ENCODE assay signal across 25 cellular contexts in the genomic region with DNA sequence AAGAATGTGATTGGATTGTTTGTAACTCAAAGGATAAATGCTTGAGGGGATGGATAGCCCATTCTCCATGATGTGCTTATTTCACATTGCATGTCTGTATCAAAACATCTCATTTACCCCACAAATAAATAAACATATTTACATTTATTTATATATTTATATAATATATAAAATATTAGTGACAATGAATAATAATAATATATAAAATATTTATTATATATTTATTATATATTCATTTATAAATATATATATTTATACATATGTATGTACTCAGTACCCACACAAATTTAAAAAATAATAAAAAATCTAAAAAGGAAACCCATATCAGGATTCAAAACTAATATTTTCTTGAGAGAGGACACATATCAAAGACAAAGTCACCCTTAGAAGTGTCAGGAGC.
"Had no signal": no experiment of that assay in that cellular context is flagged by ENCODE, and none has a peak within 500 bp of the region (broad histone marks: within the 10 kb centered on the region; RNA-seq: fewer than 3 reads in every experiment).

No MANE protein-coding gene starts in this region.

- H3K27ac ChIP-seq: hepatocyte, left ventricle myocardium inferior, neural progenitor cell, neutrophil, spleen, suprapubic skin, thoracic aorta, tibial artery, upper lobe of right lung had no signal

- FAIRE-seq: urothelium cell line had no signal

- H3K9me3 ChIP-seq: left ventricle myocardium inferior, neutrophil, spleen, suprapubic skin, thoracic aorta, tibial artery, upper lobe of right lung had no signal

- H3K4me3 ChIP-seq: hepatocyte, left ventricle myocardium inferior, lung, neural progenitor cell, skin epidermis, spleen, suprapubic skin, thoracic aorta, tibial artery, upper lobe of right lung had no signal

- H3K4me1 ChIP-seq: neural progenitor cell, spleen, tibial artery, upper lobe of right lung had no signal

- H3K36me3 ChIP-seq: left ventricle myocardium inferior, neural progenitor cell, neutrophil, spleen, suprapubic skin, thoracic aorta, tibial artery, upper lobe of right lung had no signal

- H3K27me3 ChIP-seq: hepatocyte, neural progenitor cell, neutrophil, spleen, suprapubic skin, tibial artery, upper lobe of right lung had no signal

- ATAC-seq: natural killer cell; right cardiac atrium; sciatic nerve; stimulated activated effector memory CD8-positive, alpha-beta T cell treated with anti-CD3 and anti-CD28 coated beads, Interleukin-12 subunit alpha, Interleukin-12 subunit beta, amount 100 ng/mL, for 72 hours; upper lobe of right lung had no signal

- DNase-seq: islet precursor cell; left ventricle myocardium inferior; mesendoderm; naive B cell; natural killer cell; nephron progenitor cell; occipital lobe; retina; right cardiac atrium; spleen; stimulated activated CD4-positive, alpha-beta T cell treated with anti-CD3 and anti-CD28 coated beads, Interleukin-4, amount 100 ng/mL, for 24 hours; stimulated activated naive CD4-positive, alpha-beta T cell; tibial artery; trophoblast cell; upper lobe of right lung had no signal
